Comparison of ENCODE assay signal across 8 cellular contexts in the genomic region with DNA sequence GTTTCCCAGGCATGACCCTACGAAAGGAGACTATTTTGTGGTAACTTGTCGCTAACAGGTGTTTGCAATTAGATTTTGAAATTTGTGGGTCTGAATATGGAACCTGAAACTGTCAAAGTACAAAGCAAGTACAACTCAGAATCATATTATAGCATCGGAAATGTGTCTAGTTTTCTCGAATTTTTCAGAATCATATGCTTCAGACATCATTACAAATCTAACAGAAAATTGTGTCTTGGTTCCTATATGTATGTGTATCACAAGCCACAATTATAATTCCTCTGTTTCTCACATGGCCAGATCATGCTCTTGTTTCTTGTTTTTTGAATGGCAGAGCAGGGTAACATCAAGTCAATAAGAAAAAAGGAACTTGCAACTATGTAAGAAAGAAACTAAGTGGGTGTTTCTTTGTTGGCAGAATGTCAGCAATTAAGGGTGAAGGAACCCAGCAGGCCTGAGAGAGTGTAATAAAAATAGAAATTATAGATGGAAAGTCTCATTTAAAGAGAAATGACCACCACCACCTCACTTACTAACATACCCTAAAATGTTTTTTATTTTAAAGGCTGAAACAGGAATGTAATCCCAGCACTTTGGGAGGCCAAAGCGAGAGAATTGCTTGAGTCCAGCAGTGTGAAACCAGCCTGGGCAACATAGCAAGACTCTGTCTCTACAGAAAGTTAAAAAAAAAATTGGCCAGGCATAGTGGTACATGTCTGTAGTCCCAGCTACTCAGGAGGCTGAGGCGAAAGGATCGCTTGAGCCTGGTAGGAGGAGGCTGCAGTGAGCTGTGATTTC. TPM values are rescaled to one million over a fixed set of nuclear protein-coding genes. Genes with fewer than 3 reads are reported as not detected.
A peak's percentile ranks its signal among the peaks of the same experiment; 100 is the strongest.
DNase-seq lines count a peak whose midpoint lies in the region; ATAC-seq, FAIRE-seq and TF ChIP-seq lines count a peak whose summit lies in the region.

No MANE protein-coding gene starts in this region.

- peak overlapping the region; percentile 67 for H3K4me2 ChIP-seq in fibroblast of lung (ENCODE audit: extremely low read depth, insufficient read depth, low read length)

- no peak overlapping the region for H3K4me3 ChIP-seq in fibroblast of lung (replicated peaks in 1 of 4; ENCODE audit: control extremely low read depth in 1 of 4, insufficient read depth in 1 of 4, low read depth in 3 of 4, low read length in 4 of 4)
- H3K4me3 ChIP-seq in transverse colon, result no peak overlapping the region

- H4K20me1 ChIP-seq in fibroblast of lung (ENCODE audit: control insufficient read depth, extremely low read depth, insufficient read depth, low read length), result no peaks in the 10 kb centered on the region

- in situ Hi-C loops in transverse colon (cut with MboI; ENCODE audit: low pct_ligation_motif_present in 1 of 4, low pct_unique_long_range_greater_than_20kb in 1 of 4, low sequenced_read_pairs in 3 of 4), result no loop called here

- peak; percentile 44 for FAIRE-seq in GM12892 (lab: Jason Lieb, UNC)

- WGBS in transverse colon (ENCODE audit: low coverage in 1 of 2), 2 donors, result 67 to 86% methylated on average over 7 of the region's 7 CpGs

- DNase-seq in GM12892 (ENCODE audit: insufficient read length) (peak; percentile 25), KG1 (lab: John Stamatoyannopoulos, UW) (peak; percentile 1), fibroblast of lung (ENCODE audit: low read depth in 2 of 2) (no peak), transverse colon (no peak), HCEC 1CT (no peak), mesothelial cell of epicardium (ENCODE audit: low spot score in 2 of 2, unreplicated experiment in 2 of 2) (no peak), DMS79 (lab: John Stamatoyannopoulos, UW) (no peak)

- H3K79me2 ChIP-seq in fibroblast of lung (ENCODE audit: control insufficient read depth, insufficient read depth, low read length), result no peaks in the 10 kb centered on the region

- intact Hi-C loops in transverse colon (cut with DNase I; ENCODE audit: low total_unique reads), result no loop called here

- H3K4me1 Mint-ChIP-seq in mesothelial cell of epicardium, result peaks cover 23% of the 10 kb centered on the region

- peak; percentile 83 for ATAC-seq in GM21529 (IDR thresholded peaks at IDR 0.05; ENCODE audit: unreplicated experiment)

- no peaks in the 10 kb centered on the region for H3K27me3 Mint-ChIP-seq in mesothelial cell of epicardium (ENCODE audit: low read depth)

- TF ChIP-seq CTCF in fibroblast of lung (conservative IDR thresholded peaks at IDR 0.05 in 1 of 2, IDR thresholded peaks at IDR 0.05 in 1 of 2; ENCODE audit: low read depth in 1 of 2, low read length in 2 of 2) (no peak), transverse colon (IDR thresholded peaks at IDR 0.05) (no peak), mesothelial cell of epicardium (IDR thresholded peaks at IDR 0.05; ENCODE audit: unreplicated experiment) (no peak)

- peaks cover 3% of the 10 kb centered on the region for H3K9me3 Mint-ChIP-seq in mesothelial cell of epicardium

- H3K27me3 ChIP-seq in fibroblast of lung (ENCODE audit: control insufficient read depth, insufficient read depth, low read length), result no peaks in the 10 kb centered on the region
- H3K27me3 ChIP-seq in transverse colon, result no peaks in the 10 kb centered on the region

- peaks cover 10% of the 10 kb centered on the region for H3K36me3 Mint-ChIP-seq in mesothelial cell of epicardium

- H2AFZ ChIP-seq in fibroblast of lung (ENCODE audit: low read length), result no peak overlapping the region

- no peak overlapping the region for H3K9ac ChIP-seq in fibroblast of lung (ENCODE audit: insufficient read depth, low read length)

- TF ChIP-seq POLR2A in GM12892 (IDR thresholded peaks at IDR 0.05; ENCODE audit: low read depth, low read length) (no peak), transverse colon (IDR thresholded peaks at IDR 0.05) (no peak)

- H3K4me1 ChIP-seq in fibroblast of lung (ENCODE audit: control insufficient read depth, extremely low read depth, insufficient read depth, low read length), result peaks cover 10% of the 10 kb centered on the region
- H3K4me1 ChIP-seq in transverse colon, result peaks cover 0 to 38% (median 22%) of the 10 kb centered on the region in 4 donors

- no peak for TF ChIP-seq EP300 in transverse colon (IDR thresholded peaks at IDR 0.05; ENCODE audit: low read depth)

- no peak overlapping the region for H3K4me3 Mint-ChIP-seq in mesothelial cell of epicardium

- H3K27ac ChIP-seq in fibroblast of lung (ENCODE audit: insufficient read depth, low read length) (peak overlapping the region; percentile 76), transverse colon (peak overlapping the region; percentile 74 to 85 (median 80))

- H3K36me3 ChIP-seq in fibroblast of lung (ENCODE audit: control insufficient read depth, insufficient read depth, low read length) (no peaks in the 10 kb centered on the region), transverse colon (no peaks in the 10 kb centered on the region)

- no peak overlapping the region for H3K27ac Mint-ChIP-seq in mesothelial cell of epicardium

- H3K9me3 ChIP-seq in fibroblast of lung (ENCODE audit: control insufficient read depth, insufficient read depth, low read depth, low read length) (no peaks in the 10 kb centered on the region), transverse colon (no peaks in the 10 kb centered on the region)

RNA-seq across cellular contexts. Expression of a gene that starts 51.3 kb away (rescaled TPM):
- polyA plus RNA-seq in GM12892 (2012; ENCODE audit: missing spikeins), result 0.68 TPM
- total RNA-seq in fibroblast of lung (18.5 and 26.9 TPM in 2 replicates), transverse colon (1 to 10 TPM in 2 of 4 donors, under 1 TPM in 1, not detected in 1; 0.80 to 6.7 (median 4.9) TPM), mesothelial cell of epicardium (26.3 to 27.5 TPM (median 27.0 TPM) in 3 replicates)
- polyA plus RNA-seq in fibroblast of lung, result 32.7 and 47.0 TPM in 2 replicates
- 15.8 and 25.4 TPM in 2 replicates for polyA plus RNA-seq in fibroblast of lung (2012)
- 2.4 and 7.5 TPM in 2 replicates for polyA minus RNA-seq in fibroblast of lung (ENCODE audit: low replicate concordance)

Comparison
In these comparisons a context has a peak if more than half of its experiments do, and no peak if none do; other contexts are left out.
1. DNase-seq: peak in GM12892 (single experiment) and KG1 (single experiment); none in fibroblast of lung (0 of 2), transverse colon (single experiment), HCEC 1CT (single experiment), mesothelial cell of epicardium (0 of 2) and DMS79 (single experiment).